In the genomic region with DNA sequence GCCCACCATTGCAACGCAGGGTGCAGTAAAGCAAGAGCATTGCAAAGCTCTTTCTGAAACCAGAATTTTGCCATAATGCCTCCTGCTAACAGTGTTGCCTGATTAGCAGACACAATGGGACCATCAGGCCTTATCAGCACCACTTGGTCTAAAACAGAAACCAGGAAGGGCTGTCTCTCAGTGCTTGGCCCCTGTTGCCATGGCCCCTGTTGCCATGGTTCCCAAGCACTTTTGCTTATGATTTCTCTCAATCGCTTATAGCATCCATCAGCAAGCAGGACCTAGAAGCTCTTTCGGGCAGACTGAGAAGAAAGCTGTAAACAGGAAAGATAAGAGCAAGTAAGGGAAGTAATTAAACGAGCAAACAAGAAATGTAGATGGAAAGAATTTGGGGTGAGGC, we compare ENCODE assay signal across 8 cellular contexts. TPM values are rescaled to one million over a fixed set of nuclear protein-coding genes. Genes with fewer than 3 reads are reported as not detected.
DNase-seq lines count a peak whose midpoint lies in the region; ATAC-seq, FAIRE-seq and TF ChIP-seq lines count a peak whose summit lies in the region.

No MANE protein-coding gene starts in this region.

- no peaks in the 10 kb centered on the region for H3K4me1 ChIP-seq in kidney (ENCODE audit: control insufficient read depth in 1 of 2, insufficient read depth in 1 of 2, low read depth in 1 of 2, low read length in 2 of 2)

- H3K36me3 ChIP-seq in brain microvascular endothelial cell (replicated peaks): no peaks in the 10 kb centered on the region
- H3K36me3 ChIP-seq in kidney (ENCODE audit: control insufficient read depth in 1 of 2, insufficient read depth in 2 of 2, low read length in 2 of 2): no peaks in the 10 kb centered on the region

- in situ Hi-C loops in brain microvascular endothelial cell (cut with HindIII; ENCODE audit: low pct_ligation_motif_present, low sequenced_read_pairs) (no loop called here), ACHN (cut with HindIII; ENCODE audit: low pct_ligation_motif_present, low pct_unique_long_range_greater_than_20kb, low sequenced_read_pairs) (no loop called here)

- no peaks in the 10 kb centered on the region for H3K27me3 ChIP-seq in brain microvascular endothelial cell (replicated peaks)

- FAIRE-seq in kidney (lab: Jason Lieb, UNC): no peak

- no peak overlapping the region for H3K9ac ChIP-seq in kidney (ENCODE audit: low read length in 2 of 2)

- H3K4me3 ChIP-seq in brain microvascular endothelial cell (ENCODE audit: low read depth, low read length) (no peak overlapping the region), kidney (ENCODE audit: low read length in 2 of 2) (no peak overlapping the region)

- no peaks in the 10 kb centered on the region for H3K9me3 ChIP-seq in kidney (ENCODE audit: control insufficient read depth in 1 of 2, low read length in 2 of 2)

- TF ChIP-seq CTCF in brain microvascular endothelial cell (IDR thresholded peaks at IDR 0.05; ENCODE audit: low read depth, low read length, missing control alignments): no peak
- no peak for TF ChIP-seq CTCF in kidney (IDR thresholded peaks at IDR 0.05; ENCODE audit: borderline replicate concordance, extremely low read depth, insufficient read depth)

- H3K27ac ChIP-seq in brain microvascular endothelial cell (no peak overlapping the region), kidney (ENCODE audit: low read depth in 2 of 2, low read length in 2 of 2) (no peak overlapping the region)

- ATAC-seq in HG03025 (IDR thresholded peaks at IDR 0.05; ENCODE audit: low FRiP score, unreplicated experiment): peak; percentile 80

- DNase-seq in NCI-H524 (lab: John Stamatoyannopoulos, UW) (peak; percentile 24 to 56), NCI-H524 treated with DMSO at 0.1 percent for 48 hours (lab: John Stamatoyannopoulos, UW) (no peak), SK-N-DZ (ENCODE audit: low spot score) (peak; percentile 94), brain microvascular endothelial cell (peak; percentile 43), retina (peak; percentile 59), ACHN (no peak), kidney (no peak)

- intact Hi-C loops in kidney (cut with DNase I): no loop called here

RNA-seq across cellular contexts. Expression of a gene that starts 36.8 kb away (rescaled TPM):
- polyA plus RNA-seq in SK-N-DZ (2014; cell fraction: cytosol; rRNA removed): 2.2 and 2.4 TPM in 2 replicates
- polyA plus RNA-seq in SK-N-DZ (2014; cell fraction: nucleus; rRNA removed): 2.9 and 5.1 TPM in 2 replicates
- total RNA-seq in kidney: 6.9 TPM
- polyA plus RNA-seq in kidney (ENCODE audit: insufficient read depth, low read depth, low replicate concordance): 5.7 TPM

Comparison
In these comparisons a context has a peak if more than half of its experiments do, and no peak if none do; other contexts are left out.
1. DNase-seq: peak in NCI-H524 (2 of 2), SK-N-DZ (single experiment), brain microvascular endothelial cell (single experiment) and retina (single experiment); none in NCI-H524 treated with DMSO at 0.1 percent for 48 hours (single experiment), ACHN (single experiment) and kidney (single experiment).